ENCODE assay signal across 2 cellular contexts in genomic region chr5:12952409-12952808, GRCh38.
"Had no signal": no experiment of that assay in that cellular context is flagged by ENCODE, and none has a peak within 500 bp of the region (broad histone marks: within the 10 kb centered on the region; RNA-seq: fewer than 3 reads in every experiment).

No MANE protein-coding gene starts in this region.

- DNase-seq: GF-D8 had no signal

- H3K4me3 ChIP-seq: GM12878 had no signal

- ATAC-seq: GM12878 had no signal
